In the genomic region with DNA sequence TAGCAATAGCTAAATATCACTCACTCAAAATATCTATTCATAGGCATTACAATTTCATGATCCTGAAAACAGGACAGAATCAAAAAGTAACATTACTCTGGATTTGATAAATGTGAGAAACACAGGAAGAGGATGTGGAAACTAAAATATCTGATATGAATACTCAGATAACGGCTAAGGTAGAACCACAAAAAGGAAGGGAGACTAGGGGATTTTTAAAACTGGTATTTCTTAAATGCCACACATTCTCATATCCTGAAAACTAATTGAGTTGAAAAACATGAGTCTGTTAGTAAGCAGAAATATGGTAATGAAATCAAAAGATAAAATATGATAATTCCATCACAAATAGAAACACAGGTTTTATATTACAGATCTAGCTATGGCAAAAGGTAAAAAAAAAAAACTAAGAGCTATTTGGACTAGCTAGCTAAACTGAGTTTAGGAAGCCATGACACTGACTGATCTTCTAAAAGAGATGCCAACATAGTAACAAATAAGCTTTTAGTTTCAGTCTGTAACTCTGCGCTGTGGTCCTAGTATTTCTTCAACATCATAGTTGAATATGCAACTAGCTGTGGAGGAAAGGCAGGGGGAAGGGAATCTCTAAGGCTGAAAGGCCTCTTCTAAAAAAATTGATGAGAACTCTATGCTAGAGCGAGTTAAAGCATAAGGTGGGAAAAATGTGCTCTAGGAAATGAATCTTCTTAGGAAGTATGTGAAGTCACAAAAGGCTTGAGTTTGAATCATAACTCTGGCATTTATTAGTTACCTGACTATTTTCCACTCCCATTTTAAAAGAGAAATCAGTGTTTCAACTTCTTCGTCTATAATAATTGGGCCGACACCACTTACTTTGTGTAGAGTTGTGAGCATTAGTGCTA, we compare ENCODE assay signal across 8 cellular contexts.
A peak's percentile ranks its signal among the peaks of the same experiment; 100 is the strongest.
DNase-seq lines count a peak whose midpoint lies in the region; ATAC-seq, FAIRE-seq and TF ChIP-seq lines count a peak whose summit lies in the region.
"Not testable (repeated sequence)": the region's sequence is repeated elsewhere in the genome, so short reads cannot be mapped to it uniquely, and the experiment has no call there.

No MANE protein-coding gene starts in this region.

- FAIRE-seq in H54 (lab: Jason Lieb, UNC), result peak; percentile 96
- FAIRE-seq in colon (lab: Jason Lieb, UNC), result peak; percentile 51
- peak; percentile 23 for FAIRE-seq in pancreas (lab: Jason Lieb, UNC)

- not testable (repeated sequence) for H3K9me3 Mint-ChIP-seq in activated T-cell treated with anti-CD3 and anti-CD28 coated beads, Interleukin-2, amount 50 U/mL, for 24 hours

- H3K4me1 ChIP-seq in BLaER1 treated with 17β-estradiol and CSF1 and Interleukin-3, amounts not matched to agents 10 nM and 100 nM, result peaks cover 7 to 23% (median 16%) of the 10 kb centered on the region in 10 experiments; a peak in 12 of 20 replicates
- H3K4me1 ChIP-seq in RWPE2 (ENCODE audit: insufficient read depth, poor library complexity, severe bottlenecking), result peaks cover 17% of the 10 kb centered on the region
- not testable (repeated sequence) for H3K4me1 ChIP-seq in pancreas

- not testable (repeated sequence) for TF ChIP-seq CTCF in RWPE2 (IDR thresholded peaks at IDR 0.05; ENCODE audit: poor library complexity, severe bottlenecking); pancreas (IDR thresholded peaks at IDR 0.05)

- 77% methylated on average over 5 of the region's 5 CpGs for WGBS in pancreas, 2 donors

- not testable (repeated sequence) for H3K27me3 ChIP-seq in BLaER1 treated with 17β-estradiol and CSF1 and Interleukin-3, amounts not matched to agents 10 nM and 100 nM; RWPE2 (ENCODE audit: insufficient read depth, poor library complexity, severe bottlenecking); pancreas

- H3K9ac ChIP-seq in BLaER1 treated with 17β-estradiol and CSF1 and Interleukin-3, amounts not matched to agents 10 nM and 100 nM, result not testable (repeated sequence)

- intact Hi-C loops in pancreas (cut with DNase I), result not testable (repeated sequence)

- not testable (repeated sequence) for TF ChIP-seq POLR2A in H54 (IDR thresholded peaks at IDR 0.05; ENCODE audit: low read depth, low read length)

- DNase-seq in H54 (ENCODE audit: insufficient read length, low spot score); RWPE2 (ENCODE audit: low spot score); activated T-cell treated with anti-CD3 and anti-CD28 coated beads, Interleukin-2, amount 50 U/mL, for 24 hours; pancreas: not testable (repeated sequence)

- ATAC-seq in GM18858 (IDR thresholded peaks at IDR 0.05; ENCODE audit: unreplicated experiment) (peak; percentile 54), HG03558 (IDR thresholded peaks at IDR 0.05; ENCODE audit: extremely low read depth, unreplicated experiment) (peak; percentile 59), RWPE2 (ENCODE audit: low read depth) (peak; percentile 98)
- ATAC-seq in pancreas, result not testable (repeated sequence)

- not testable (repeated sequence) for H4K20me1 ChIP-seq in BLaER1 treated with 17β-estradiol and CSF1 and Interleukin-3, amounts not matched to agents 10 nM and 100 nM

- peak overlapping the region; percentile 40 for H3K4me3 Mint-ChIP-seq in activated T-cell treated with anti-CD3 and anti-CD28 coated beads, Interleukin-2, amount 50 U/mL, for 24 hours

- peaks cover 39% of the 10 kb centered on the region for H3K4me1 Mint-ChIP-seq in activated T-cell treated with anti-CD3 and anti-CD28 coated beads, Interleukin-2, amount 50 U/mL, for 24 hours (ENCODE audit: low read depth)

- H3K9me3 ChIP-seq in BLaER1 treated with 17β-estradiol and CSF1 and Interleukin-3, amounts not matched to agents 10 nM and 100 nM (replicated peaks in 1 of 11), result peaks cover 0 to 16% (median 9%) of the 10 kb centered on the region in 11 experiments; a peak in 8 of 22 replicates
- not testable (repeated sequence) for H3K9me3 ChIP-seq in RWPE2 (ENCODE audit: severe bottlenecking); pancreas

- not testable (repeated sequence) for H3K27me3 Mint-ChIP-seq in activated T-cell treated with anti-CD3 and anti-CD28 coated beads, Interleukin-2, amount 50 U/mL, for 24 hours

- not testable (repeated sequence) for H3K36me3 Mint-ChIP-seq in activated T-cell treated with anti-CD3 and anti-CD28 coated beads, Interleukin-2, amount 50 U/mL, for 24 hours (ENCODE audit: low read depth)

- H3K36me3 ChIP-seq in BLaER1 treated with 17β-estradiol and CSF1 and Interleukin-3, amounts not matched to agents 10 nM and 100 nM; RWPE2 (ENCODE audit: low read depth); pancreas: not testable (repeated sequence)

- H3K4me3 ChIP-seq in BLaER1 treated with 17β-estradiol and CSF1 and Interleukin-3, amounts not matched to agents 10 nM and 100 nM; RWPE2 (ENCODE audit: severe bottlenecking); pancreas: not testable (repeated sequence)

- peak overlapping the region; percentile 86 for H3K27ac Mint-ChIP-seq in activated T-cell treated with anti-CD3 and anti-CD28 coated beads, Interleukin-2, amount 50 U/mL, for 24 hours

- peak overlapping the region in 5 of 11 experiments; percentile 2 to 57 (median 38); a peak in 7 of 22 replicates for H3K27ac ChIP-seq in BLaER1 treated with 17β-estradiol and CSF1 and Interleukin-3, amounts not matched to agents 10 nM and 100 nM
- peak overlapping the region; percentile 71 for H3K27ac ChIP-seq in RWPE2 (ENCODE audit: poor library complexity, severe bottlenecking)
- H3K27ac ChIP-seq in pancreas, result not testable (repeated sequence)

- peak overlapping the region in 10 of 11 experiments; percentile 5 to 61 (median 46); a peak in 16 of 22 replicates for H3K4me2 ChIP-seq in BLaER1 treated with 17β-estradiol and CSF1 and Interleukin-3, amounts not matched to agents 10 nM and 100 nM
